ENCODE assay signal across 8 cellular contexts in genomic region chr1:15523104-15523921, GRCh38. TPM values are rescaled to one million over a fixed set of nuclear protein-coding genes. Genes with fewer than 3 reads are reported as not detected.
DNase-seq lines count a peak whose midpoint lies in the region; ATAC-seq, FAIRE-seq and TF ChIP-seq lines count a peak whose summit lies in the region.

No MANE protein-coding gene starts in this region.

- FAIRE-seq in bronchial epithelial cell (lab: Jason Lieb, UNC), result no peak

- ATAC-seq in mucosa of descending colon (no peak), HG03196 (IDR thresholded peaks at IDR 0.05; ENCODE audit: unreplicated experiment) (no peak), HG02610 (IDR thresholded peaks at IDR 0.05; ENCODE audit: unreplicated experiment) (no peak)

- H3K9ac ChIP-seq in HUES64 (ENCODE audit: low read depth, low read length), result peak overlapping the region; percentile 50

- H3K4me1 ChIP-seq in HUES64 (ENCODE audit: insufficient read depth, low read length), result peaks cover 12% of the 10 kb centered on the region; the same call in 1 of the 2 replicates
- H3K4me1 ChIP-seq in mucosa of descending colon (ENCODE audit: low read depth), result peaks cover 28% of the 10 kb centered on the region

- 64% methylated on average over 12 of the region's 12 CpGs for WGBS in HUES64

- intact Hi-C loops in mucosa of descending colon (cut with DNase I, micrococcal nuclease), result no loop called here

- no peaks in the 10 kb centered on the region for H3K27me3 ChIP-seq in HUES64 (ENCODE audit: insufficient read depth, low read length)
- H3K27me3 ChIP-seq in bronchial epithelial cell (ENCODE audit: control insufficient read depth, insufficient read depth, low read length), result no peaks in the 10 kb centered on the region

- no peaks in the 10 kb centered on the region for H3K9me3 ChIP-seq in HUES64 (ENCODE audit: insufficient read depth, low read depth, low read length)
- H3K9me3 ChIP-seq in mucosa of descending colon, result no peaks in the 10 kb centered on the region

- H3K27ac ChIP-seq in 22Rv1, result peak overlapping the region; percentile 94
- H3K27ac ChIP-seq in HUES64 (ENCODE audit: low read depth, low read length), result peak overlapping the region; percentile 78; the same call in 1 of the 2 replicates

- TF ChIP-seq CTCF in 22Rv1 (IDR thresholded peaks at IDR 0.05) (no peak), bronchial epithelial cell (IDR thresholded peaks at IDR 0.05; ENCODE audit: insufficient read depth, low read length, severe bottlenecking) (no peak), mucosa of descending colon (IDR thresholded peaks at IDR 0.05) (no peak)

- H3K4me3 ChIP-seq in HUES64 (ENCODE audit: low read length) (peak overlapping the region; percentile 69), bronchial epithelial cell (ENCODE audit: low read depth, low read length) (peak overlapping the region; percentile 50), mucosa of descending colon (peak overlapping the region; percentile 19)

- peak; percentile 18 for DNase-seq in bronchial epithelial cell (ENCODE audit: low read depth)
- peak in 1 of 3 donors; percentile 29 for DNase-seq in mucosa of descending colon
- DNase-seq in NCI-H526 (lab: John Stamatoyannopoulos, UW), result no peak
- no peak for DNase-seq in hypothalamus (lab: John Stamatoyannopoulos, UW)

- H3K36me3 ChIP-seq in HUES64 (ENCODE audit: insufficient read depth, low read length) (no peaks in the 10 kb centered on the region), bronchial epithelial cell (ENCODE audit: control insufficient read depth, insufficient read depth, low read length) (no peaks in the 10 kb centered on the region), mucosa of descending colon (ENCODE audit: low read depth) (peaks cover 5% of the 10 kb centered on the region)

RNA-seq across cellular contexts. Expression of gene CASP9, which starts 0.7 kb away (rescaled TPM):
- polyA plus RNA-seq in HUES64 (2013, experiment 1 of 2), result 11.9 TPM
- 12.2 TPM for polyA plus RNA-seq in HUES64 (2013, experiment 2 of 2)
- total RNA-seq in bronchial epithelial cell, result 3.2 and 6.1 TPM in 2 replicates
- total RNA-seq in mucosa of descending colon, result 10 to 100 TPM; 14.2 to 16.0 (median 15.2) TPM

RNA-seq across cellular contexts. Expression of gene DNAJC16, which starts 3.3 kb away (rescaled TPM):
- polyA plus RNA-seq in HUES64 (2013, experiment 1 of 2), result 7.6 TPM
- 7.4 TPM for polyA plus RNA-seq in HUES64 (2013, experiment 2 of 2)
- total RNA-seq in bronchial epithelial cell, result 7.6 and 11.8 TPM in 2 replicates
- total RNA-seq in mucosa of descending colon, result 10 to 100 TPM; 23.7 to 27.7 (median 23.8) TPM

RNA-seq across cellular contexts. Expression of gene CELA2B, which starts 47.4 kb away (rescaled TPM):
- not detected for polyA plus RNA-seq in HUES64 (2013, experiment 1 of 2)
- polyA plus RNA-seq in HUES64 (2013, experiment 2 of 2), result not detected
- not detected in 2 replicates for total RNA-seq in bronchial epithelial cell
- total RNA-seq in mucosa of descending colon, result not detected

Comparison
In these comparisons a context has a peak if more than half of its experiments do, and no peak if none do; other contexts are left out.
1. H3K4me3 ChIP-seq: peak in every context shown above with its lines; median percentile 69 in HUES64; 50 in bronchial epithelial cell; 19 in mucosa of descending colon.